29 cellular contexts compared by ENCODE assay signal in the genomic region with DNA sequence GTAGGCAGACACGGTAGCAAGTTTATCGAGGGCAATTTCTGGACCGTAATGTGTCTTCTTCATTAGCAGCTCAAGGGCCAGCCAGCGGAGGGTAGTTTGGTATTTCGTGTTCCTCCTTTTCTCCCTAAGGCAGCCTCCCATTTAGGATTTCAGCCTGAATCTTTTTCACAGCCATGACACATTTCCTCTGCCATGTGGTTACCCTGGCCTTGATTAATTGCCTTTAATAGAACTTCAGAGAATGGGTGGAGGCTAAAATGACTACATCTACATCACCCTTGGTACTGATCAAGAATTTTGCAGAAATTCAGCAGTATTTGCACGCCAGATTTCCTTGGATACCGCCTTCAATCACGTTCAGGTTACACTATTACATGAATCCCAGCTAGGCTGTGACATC. TPM values are rescaled to one million over a fixed set of nuclear protein-coding genes. Genes with fewer than 3 reads are reported as not detected.
"Had no signal": no experiment of that assay in that cellular context is flagged by ENCODE, and none has a peak within 500 bp of the region (broad histone marks: within the 10 kb centered on the region; RNA-seq: fewer than 3 reads in every experiment).

No MANE protein-coding gene starts in this region.

- H3K4me3 ChIP-seq: cardiac muscle cell, colonic mucosa, heart right ventricle, left ventricle myocardium inferior, suprapubic skin, tibial artery had no signal

- H3K27me3 ChIP-seq: cardiac muscle cell, colonic mucosa, suprapubic skin, tibial artery had no signal

- H3K27ac Mint-ChIP-seq: activated CD4-positive, alpha-beta T cell treated with anti-CD3 and anti-CD28 coated beads, Interleukin-2, amount 10 ng/mL, durations not matched to agents 7 days and 5 days; activated CD8-positive, alpha-beta T cell treated with anti-CD3 and anti-CD28 coated beads for 36 hours; activated naive CD8-positive, alpha-beta T cell treated with anti-CD3 and anti-CD28 coated beads, Interleukin-2, amount 50 U/mL, for 24 hours; activated T-helper 17 cell treated with anti-CD3 and anti-CD28 coated beads, Interleukin-2, amount 50 U/mL, for 72 hours; brain; effector memory CD8-positive, alpha-beta T cell; nephron; stimulated activated naive B cell treated with anti-CD40 and anti-IgM and Interleukin-4, amounts not matched to agents 10 μg/mL and 1 μg/mL and 100 μg/mL, for 72 hours; WTC11 had no signal

- H3K27ac ChIP-seq: cardiac muscle cell, colonic mucosa, heart right ventricle, left ventricle myocardium inferior, suprapubic skin, tibial artery had no signal

- ATAC-seq: activated CD8-positive, alpha-beta T cell treated with anti-CD3 and anti-CD28 coated beads for 36 hours; activated naive CD8-positive, alpha-beta T cell treated with anti-CD3 and anti-CD28 coated beads, Interleukin-2, amount 50 U/mL, for 24 hours; activated T-cell treated with anti-CD3 and anti-CD28 coated beads, Interleukin-2, amount 50 U/mL, for 4 hours; activated T-helper 17 cell treated with anti-CD3 and anti-CD28 coated beads, Interleukin-2, amount 50 U/mL, for 72 hours; effector memory CD8-positive, alpha-beta T cell; heart right ventricle; right cardiac atrium; stimulated activated naive B cell treated with anti-CD40 and anti-IgM and Interleukin-4, amounts not matched to agents 10 μg/mL and 1 μg/mL and 100 μg/mL, for 72 hours; WTC11 had no signal

- FAIRE-seq: endothelial cell of umbilical vein had no signal

- H3K36me3 Mint-ChIP-seq: brain; stimulated activated naive B cell treated with anti-CD40 and anti-IgM and Interleukin-4, amounts not matched to agents 10 μg/mL and 1 μg/mL and 100 μg/mL, for 72 hours had no signal

- DNase-seq: activated CD4-positive, alpha-beta T cell treated with anti-CD3 and anti-CD28 coated beads for 1 hour; activated CD4-positive, alpha-beta T cell treated with anti-CD3 and anti-CD28 coated beads, Interleukin-2, amount 10 ng/mL, durations not matched to agents 7 days and 5 days; activated CD8-positive, alpha-beta T cell treated with anti-CD3 and anti-CD28 coated beads for 36 hours; activated gamma-delta T cell treated with Interleukin-2 at 50 U/mL for 16 hours; activated naive CD4-positive, alpha-beta T cell treated with anti-CD3 and anti-CD28 coated beads, Interleukin-2, amount 50 U/mL, for 16 hours; activated naive CD8-positive, alpha-beta T cell treated with anti-CD3 and anti-CD28 coated beads, Interleukin-2, amount 50 U/mL, for 24 hours; activated T-cell treated with anti-CD3 and anti-CD28 coated beads, Interleukin-2, amount 50 U/mL, for 4 hours; cerebellar nuclear complex; colonic mucosa; effector memory CD8-positive, alpha-beta T cell; foreskin melanocyte; heart right ventricle; islet precursor cell; left ventricle myocardium inferior; mammary epithelial cell; posterior cingulate gyrus; right cardiac atrium; stimulated activated CD4-positive, alpha-beta T cell treated with anti-CD3 and anti-CD28 coated beads, Interleukin-15, amount 100 ng/mL, for 24 hours; stimulated activated CD4-positive, alpha-beta T cell treated with anti-CD3 and anti-CD28 coated beads, Interleukin-2, amount 100 ng/mL, for 24 hours; stimulated activated naive B cell treated with anti-CD40 and anti-IgM and Interleukin-4, amounts not matched to agents 10 μg/mL and 1 μg/mL and 100 μg/mL, for 72 hours; T-helper 2 cell; tibial artery had no signal

- H3K9me3 Mint-ChIP-seq: activated CD4-positive, alpha-beta T cell treated with anti-CD3 and anti-CD28 coated beads, Interleukin-2, amount 10 ng/mL, durations not matched to agents 7 days and 5 days; activated T-helper 17 cell treated with anti-CD3 and anti-CD28 coated beads, Interleukin-2, amount 50 U/mL, for 72 hours; brain; nephron had no signal

RNA-seq across cellular contexts. Expression of a gene that starts 58.0 kb away (rescaled TPM):
- total RNA-seq: activated CD4-positive, alpha-beta T cell treated with anti-CD3 and anti-CD28 coated beads, Interleukin-2, amount 10 ng/mL, durations not matched to agents 7 days and 5 days; activated CD8-positive, alpha-beta T cell treated with anti-CD3 and anti-CD28 coated beads for 36 hours; activated T-helper 17 cell treated with anti-CD3 and anti-CD28 coated beads, Interleukin-2, amount 50 U/mL, for 72 hours; cardiac muscle cell; endothelial cell of umbilical vein; left ventricle myocardium inferior; mammary epithelial cell; right cardiac atrium had no signal
